1 cellular context compared by ENCODE assay signal in the genomic region with DNA sequence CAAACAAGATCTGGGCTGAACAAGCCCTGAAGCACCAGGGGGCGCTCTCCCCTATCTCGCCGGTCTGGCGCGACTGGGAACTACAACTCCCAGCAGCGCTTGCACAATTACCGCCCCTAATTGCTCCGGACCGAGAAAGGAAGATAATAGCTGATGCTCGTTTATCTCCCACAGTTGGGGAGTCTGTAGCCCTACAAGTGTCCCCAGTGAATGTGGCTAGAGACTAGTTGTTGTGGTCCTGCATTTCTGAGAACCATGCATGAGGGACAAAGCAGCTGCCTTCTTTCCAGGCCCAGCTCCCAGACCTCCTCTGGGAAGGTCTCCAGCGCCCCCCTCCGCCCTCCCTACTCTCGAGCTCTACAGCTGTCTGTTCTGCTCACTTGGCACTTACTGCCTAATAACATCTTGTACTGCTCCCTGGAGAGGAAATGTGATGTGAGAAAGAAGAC.
TF ChIP-seq lines count a peak whose summit lies in the region.

No MANE protein-coding gene starts in this region.

TF ChIP-seq in HepG2, 621 proteins besides CTCF, POLR2A, EP300 and RAD21 (continued from another document and continues in another):
- TF ChIP-seq ZNF350 (CRISPR knock-in tag; IDR thresholded peaks at IDR 0.05; ENCODE audit: borderline replicate concordance, low read depth) (no peak; the same call in 1 of the 2 replicates), KDM3A (CRISPR knock-in tag; IDR thresholded peaks at IDR 0.05; ENCODE audit: low read depth) (no peak), RELA (CRISPR knock-in tag; IDR thresholded peaks at IDR 0.05) (0 out of 2 replicates have a peak, but pooled peaks have one; percentile 26), SMARCC2 (IDR thresholded peaks at IDR 0.05) (no peak), ZNF20 (CRISPR knock-in tag; IDR thresholded peaks at IDR 0.05) (no peak), TFDP1 (CRISPR knock-in tag; IDR thresholded peaks at IDR 0.05; ENCODE audit: borderline replicate concordance) (no peak), TBX2 (CRISPR knock-in tag; IDR thresholded peaks at IDR 0.05; ENCODE audit: borderline replicate concordance) (no peak; the same call in 1 of the 2 replicates), SP2 (CRISPR knock-in tag; IDR thresholded peaks at IDR 0.05) (no peak), EEA1 (CRISPR knock-in tag; IDR thresholded peaks at IDR 0.05; ENCODE audit: borderline replicate concordance) (no peak), TEAD2 (CRISPR knock-in tag; IDR thresholded peaks at IDR 0.05) (no peak), CSRNP1 (CRISPR knock-in tag; IDR thresholded peaks at IDR 0.05) (no peak), HES4 (CRISPR knock-in tag; IDR thresholded peaks at IDR 0.05; ENCODE audit: borderline replicate concordance) (no peak), DNMT3B (CRISPR knock-in tag; conservative IDR thresholded peaks at IDR 0.05) (no peak), TFAP4 (IDR thresholded peaks at IDR 0.05; ENCODE audit: borderline replicate concordance, low read depth) (peak; percentile 16; the same call in 1 of the 2 replicates), KLF6 (CRISPR knock-in tag; IDR thresholded peaks at IDR 0.05) (no peak), ZNF33B (CRISPR knock-in tag; IDR thresholded peaks at IDR 0.05) (no peak), ZBTB1 (CRISPR knock-in tag; IDR thresholded peaks at IDR 0.05; ENCODE audit: borderline replicate concordance) (no peak), ZNF256 (CRISPR knock-in tag; conservative IDR thresholded peaks at IDR 0.05) (no peak), ZBTB20 (CRISPR knock-in tag; IDR thresholded peaks at IDR 0.05; ENCODE audit: borderline replicate concordance, low read depth) (no peak), THAP11 (CRISPR knock-in tag; IDR thresholded peaks at IDR 0.05) (peak; percentile 100), ZNF337 (CRISPR knock-in tag; IDR thresholded peaks at IDR 0.05; ENCODE audit: borderline replicate concordance, low read depth) (no peak), MAZ (IDR thresholded peaks at IDR 0.05; ENCODE audit: borderline replicate concordance, low read depth, low read length) (no peak), MAZ (CRISPR knock-in tag; IDR thresholded peaks at IDR 0.05; ENCODE audit: low read depth) (0 out of 2 replicates have a peak, but pooled peaks have one; percentile 43), RFX1 (IDR thresholded peaks at IDR 0.05) (no peak), ZNF484 (CRISPR knock-in tag; IDR thresholded peaks at IDR 0.05; ENCODE audit: borderline replicate concordance, low read depth) (no peak), REL (CRISPR knock-in tag; conservative IDR thresholded peaks at IDR 0.05) (no peak), XRCC5 (optimal IDR thresholded peaks at IDR 0.05; ENCODE audit: low read length) (peak; percentile 85), ZNF253 (CRISPR knock-in tag; IDR thresholded peaks at IDR 0.05; ENCODE audit: borderline replicate concordance) (no peak), MEIS1 (CRISPR knock-in tag; IDR thresholded peaks at IDR 0.05; ENCODE audit: borderline replicate concordance) (no peak), SUZ12 (IDR thresholded peaks at IDR 0.05; ENCODE audit: low read depth, low read length) (peak; percentile 49; the same call in 1 of the 2 replicates), RFXANK (CRISPR knock-in tag; IDR thresholded peaks at IDR 0.05) (no peak), CBX1 (IDR thresholded peaks at IDR 0.05; ENCODE audit: low read depth) (no peak), ARNT2 (CRISPR knock-in tag; IDR thresholded peaks at IDR 0.05; ENCODE audit: low read depth) (no peak)
- TF ChIP-seq, protein P1, sequence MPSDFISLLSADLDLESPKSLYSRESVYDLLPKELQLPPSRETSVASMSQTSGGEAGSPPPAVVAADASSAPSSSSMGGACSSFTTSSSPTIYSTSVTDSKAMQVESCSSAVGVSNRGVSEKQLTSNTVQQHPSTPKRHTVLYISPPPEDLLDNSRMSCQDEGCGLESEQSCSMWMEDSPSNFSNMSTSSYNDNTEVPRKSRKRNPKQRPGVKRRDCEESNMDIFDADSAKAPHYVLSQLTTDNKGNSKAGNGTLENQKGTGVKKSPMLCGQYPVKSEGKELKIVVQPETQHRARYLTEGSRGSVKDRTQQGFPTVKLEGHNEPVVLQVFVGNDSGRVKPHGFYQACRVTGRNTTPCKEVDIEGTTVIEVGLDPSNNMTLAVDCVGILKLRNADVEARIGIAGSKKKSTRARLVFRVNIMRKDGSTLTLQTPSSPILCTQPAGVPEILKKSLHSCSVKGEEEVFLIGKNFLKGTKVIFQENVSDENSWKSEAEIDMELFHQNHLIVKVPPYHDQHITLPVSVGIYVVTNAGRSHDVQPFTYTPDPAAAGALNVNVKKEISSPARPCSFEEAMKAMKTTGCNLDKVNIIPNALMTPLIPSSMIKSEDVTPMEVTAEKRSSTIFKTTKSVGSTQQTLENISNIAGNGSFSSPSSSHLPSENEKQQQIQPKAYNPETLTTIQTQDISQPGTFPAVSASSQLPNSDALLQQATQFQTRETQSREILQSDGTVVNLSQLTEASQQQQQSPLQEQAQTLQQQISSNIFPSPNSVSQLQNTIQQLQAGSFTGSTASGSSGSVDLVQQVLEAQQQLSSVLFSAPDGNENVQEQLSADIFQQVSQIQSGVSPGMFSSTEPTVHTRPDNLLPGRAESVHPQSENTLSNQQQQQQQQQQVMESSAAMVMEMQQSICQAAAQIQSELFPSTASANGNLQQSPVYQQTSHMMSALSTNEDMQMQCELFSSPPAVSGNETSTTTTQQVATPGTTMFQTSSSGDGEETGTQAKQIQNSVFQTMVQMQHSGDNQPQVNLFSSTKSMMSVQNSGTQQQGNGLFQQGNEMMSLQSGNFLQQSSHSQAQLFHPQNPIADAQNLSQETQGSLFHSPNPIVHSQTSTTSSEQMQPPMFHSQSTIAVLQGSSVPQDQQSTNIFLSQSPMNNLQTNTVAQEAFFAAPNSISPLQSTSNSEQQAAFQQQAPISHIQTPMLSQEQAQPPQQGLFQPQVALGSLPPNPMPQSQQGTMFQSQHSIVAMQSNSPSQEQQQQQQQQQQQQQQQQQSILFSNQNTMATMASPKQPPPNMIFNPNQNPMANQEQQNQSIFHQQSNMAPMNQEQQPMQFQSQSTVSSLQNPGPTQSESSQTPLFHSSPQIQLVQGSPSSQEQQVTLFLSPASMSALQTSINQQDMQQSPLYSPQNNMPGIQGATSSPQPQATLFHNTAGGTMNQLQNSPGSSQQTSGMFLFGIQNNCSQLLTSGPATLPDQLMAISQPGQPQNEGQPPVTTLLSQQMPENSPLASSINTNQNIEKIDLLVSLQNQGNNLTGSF (CRISPR knock-in tag; IDR thresholded peaks at IDR 0.05) = no peak
- TF ChIP-seq, protein P2, sequence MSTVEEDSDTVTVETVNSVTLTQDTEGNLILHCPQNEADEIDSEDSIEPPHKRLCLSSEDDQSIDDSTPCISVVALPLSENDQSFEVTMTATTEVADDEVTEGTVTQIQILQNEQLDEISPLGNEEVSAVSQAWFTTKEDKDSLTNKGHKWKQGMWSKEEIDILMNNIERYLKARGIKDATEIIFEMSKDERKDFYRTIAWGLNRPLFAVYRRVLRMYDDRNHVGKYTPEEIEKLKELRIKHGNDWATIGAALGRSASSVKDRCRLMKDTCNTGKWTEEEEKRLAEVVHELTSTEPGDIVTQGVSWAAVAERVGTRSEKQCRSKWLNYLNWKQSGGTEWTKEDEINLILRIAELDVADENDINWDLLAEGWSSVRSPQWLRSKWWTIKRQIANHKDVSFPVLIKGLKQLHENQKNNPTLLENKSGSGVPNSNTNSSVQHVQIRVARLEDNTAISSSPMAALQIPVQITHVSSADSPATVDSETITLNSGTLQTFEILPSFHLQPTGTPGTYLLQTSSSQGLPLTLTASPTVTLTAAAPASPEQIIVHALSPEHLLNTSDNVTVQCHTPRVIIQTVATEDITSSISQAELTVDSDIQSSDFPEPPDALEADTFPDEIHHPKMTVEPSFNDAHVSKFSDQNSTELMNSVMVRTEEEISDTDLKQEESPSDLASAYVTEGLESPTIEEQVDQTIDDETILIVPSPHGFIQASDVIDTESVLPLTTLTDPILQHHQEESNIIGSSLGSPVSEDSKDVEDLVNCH (CRISPR knock-in tag; IDR thresholded peaks at IDR 0.05) = no peak
- TF ChIP-seq, protein P3, sequence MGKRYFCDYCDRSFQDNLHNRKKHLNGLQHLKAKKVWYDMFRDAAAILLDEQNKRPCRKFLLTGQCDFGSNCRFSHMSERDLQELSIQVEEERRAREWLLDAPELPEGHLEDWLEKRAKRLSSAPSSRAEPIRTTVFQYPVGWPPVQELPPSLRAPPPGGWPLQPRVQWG (CRISPR knock-in tag; IDR thresholded peaks at IDR 0.05; ENCODE audit: borderline replicate concordance, low read depth) = no peak
- TF ChIP-seq, protein P4, sequence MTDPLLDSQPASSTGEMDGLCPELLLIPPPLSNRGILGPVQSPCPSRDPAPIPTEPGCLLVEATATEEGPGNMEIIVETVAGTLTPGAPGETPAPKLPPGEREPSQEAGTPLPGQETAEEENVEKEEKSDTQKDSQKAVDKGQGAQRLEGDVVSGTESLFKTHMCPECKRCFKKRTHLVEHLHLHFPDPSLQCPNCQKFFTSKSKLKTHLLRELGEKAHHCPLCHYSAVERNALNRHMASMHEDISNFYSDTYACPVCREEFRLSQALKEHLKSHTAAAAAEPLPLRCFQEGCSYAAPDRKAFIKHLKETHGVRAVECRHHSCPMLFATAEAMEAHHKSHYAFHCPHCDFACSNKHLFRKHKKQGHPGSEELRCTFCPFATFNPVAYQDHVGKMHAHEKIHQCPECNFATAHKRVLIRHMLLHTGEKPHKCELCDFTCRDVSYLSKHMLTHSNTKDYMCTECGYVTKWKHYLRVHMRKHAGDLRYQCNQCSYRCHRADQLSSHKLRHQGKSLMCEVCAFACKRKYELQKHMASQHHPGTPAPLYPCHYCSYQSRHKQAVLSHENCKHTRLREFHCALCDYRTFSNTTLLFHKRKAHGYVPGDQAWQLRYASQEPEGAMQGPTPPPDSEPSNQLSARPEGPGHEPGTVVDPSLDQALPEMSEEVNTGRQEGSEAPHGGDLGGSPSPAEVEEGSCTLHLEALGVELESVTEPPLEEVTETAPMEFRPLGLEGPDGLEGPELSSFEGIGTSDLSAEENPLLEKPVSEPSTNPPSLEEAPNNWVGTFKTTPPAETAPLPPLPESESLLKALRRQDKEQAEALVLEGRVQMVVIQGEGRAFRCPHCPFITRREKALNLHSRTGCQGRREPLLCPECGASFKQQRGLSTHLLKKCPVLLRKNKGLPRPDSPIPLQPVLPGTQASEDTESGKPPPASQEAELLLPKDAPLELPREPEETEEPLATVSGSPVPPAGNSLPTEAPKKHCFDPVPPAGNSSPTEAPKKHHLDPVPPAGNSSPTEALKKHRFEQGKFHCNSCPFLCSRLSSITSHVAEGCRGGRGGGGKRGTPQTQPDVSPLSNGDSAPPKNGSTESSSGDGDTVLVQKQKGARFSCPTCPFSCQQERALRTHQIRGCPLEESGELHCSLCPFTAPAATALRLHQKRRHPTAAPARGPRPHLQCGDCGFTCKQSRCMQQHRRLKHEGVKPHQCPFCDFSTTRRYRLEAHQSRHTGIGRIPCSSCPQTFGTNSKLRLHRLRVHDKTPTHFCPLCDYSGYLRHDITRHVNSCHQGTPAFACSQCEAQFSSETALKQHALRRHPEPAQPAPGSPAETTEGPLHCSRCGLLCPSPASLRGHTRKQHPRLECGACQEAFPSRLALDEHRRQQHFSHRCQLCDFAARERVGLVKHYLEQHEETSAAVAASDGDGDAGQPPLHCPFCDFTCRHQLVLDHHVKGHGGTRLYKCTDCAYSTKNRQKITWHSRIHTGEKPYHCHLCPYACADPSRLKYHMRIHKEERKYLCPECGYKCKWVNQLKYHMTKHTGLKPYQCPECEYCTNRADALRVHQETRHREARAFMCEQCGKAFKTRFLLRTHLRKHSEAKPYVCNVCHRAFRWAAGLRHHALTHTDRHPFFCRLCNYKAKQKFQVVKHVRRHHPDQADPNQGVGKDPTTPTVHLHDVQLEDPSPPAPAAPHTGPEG (CRISPR knock-in tag; IDR thresholded peaks at IDR 0.05) = no peak
- TF ChIP-seq, protein P5, sequence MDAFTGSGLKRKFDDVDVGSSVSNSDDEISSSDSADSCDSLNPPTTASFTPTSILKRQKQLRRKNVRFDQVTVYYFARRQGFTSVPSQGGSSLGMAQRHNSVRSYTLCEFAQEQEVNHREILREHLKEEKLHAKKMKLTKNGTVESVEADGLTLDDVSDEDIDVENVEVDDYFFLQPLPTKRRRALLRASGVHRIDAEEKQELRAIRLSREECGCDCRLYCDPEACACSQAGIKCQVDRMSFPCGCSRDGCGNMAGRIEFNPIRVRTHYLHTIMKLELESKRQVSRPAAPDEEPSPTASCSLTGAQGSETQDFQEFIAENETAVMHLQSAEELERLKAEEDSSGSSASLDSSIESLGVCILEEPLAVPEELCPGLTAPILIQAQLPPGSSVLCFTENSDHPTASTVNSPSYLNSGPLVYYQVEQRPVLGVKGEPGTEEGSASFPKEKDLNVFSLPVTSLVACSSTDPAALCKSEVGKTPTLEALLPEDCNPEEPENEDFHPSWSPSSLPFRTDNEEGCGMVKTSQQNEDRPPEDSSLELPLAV (CRISPR knock-in tag; conservative IDR thresholded peaks at IDR 0.05; ENCODE audit: low read depth) = no peak
